1 cellular context compared by ENCODE assay signal in genomic region chr7:100431286-100431735, GRCh38.
TF ChIP-seq lines count a peak whose summit lies in the region.

No MANE protein-coding gene starts in this region.

TF ChIP-seq in SK-N-SH treated with all-trans-retinoic acid at 6 μM for 48 hours, 23 proteins besides CTCF, POLR2A, EP300 and RAD21 (continued from another document):
- TF ChIP-seq TSHZ2 (CRISPR knock-in tag; IDR thresholded peaks at IDR 0.05) = no peak
- no peak for TF ChIP-seq ISL1 (CRISPR knock-in tag; IDR thresholded peaks at IDR 0.05)
- no peak for TF ChIP-seq BACH2 (CRISPR knock-in tag; IDR thresholded peaks at IDR 0.05; ENCODE audit: borderline replicate concordance)
- no peak for TF ChIP-seq ZC3H10 (CRISPR knock-in tag; IDR thresholded peaks at IDR 0.05)
- TF ChIP-seq ZFP3 (CRISPR knock-in tag; IDR thresholded peaks at IDR 0.05) = no peak
- TF ChIP-seq CREB5 (CRISPR knock-in tag; IDR thresholded peaks at IDR 0.05; ENCODE audit: low read depth) = no peak
- TF ChIP-seq ZNF565 (CRISPR knock-in tag; conservative IDR thresholded peaks at IDR 0.05; ENCODE audit: low read depth) = no peak
- no peak for TF ChIP-seq TCF4 (CRISPR knock-in tag; IDR thresholded peaks at IDR 0.05; ENCODE audit: borderline replicate concordance)
- TF ChIP-seq PATZ1 (CRISPR knock-in tag; IDR thresholded peaks at IDR 0.05; ENCODE audit: borderline replicate concordance) = no peak
- TF ChIP-seq TOX (CRISPR knock-in tag; IDR thresholded peaks at IDR 0.05; ENCODE audit: borderline replicate concordance) = no peak
- TF ChIP-seq ESRRG (CRISPR knock-in tag; IDR thresholded peaks at IDR 0.05) = no peak
- TF ChIP-seq RARB (CRISPR knock-in tag; IDR thresholded peaks at IDR 0.05) = no peak
- no peak for TF ChIP-seq GLIS3 (CRISPR knock-in tag; IDR thresholded peaks at IDR 0.05)
